Comparison of ENCODE assay signal across 16 cellular contexts in genomic region chr5:171639966-171640365, GRCh38.
DNase-seq lines count a peak whose midpoint lies in the region; ATAC-seq and TF ChIP-seq lines count a peak whose summit lies in the region.
"Had no signal": no experiment of that assay in that cellular context is flagged by ENCODE, and none has a peak within 500 bp of the region (broad histone marks: within the 10 kb centered on the region; RNA-seq: fewer than 3 reads in every experiment).

No MANE protein-coding gene starts in this region.

- H3K4me2 ChIP-seq in IMR-90 (ENCODE audit: low read depth, low read length), result no peak overlapping the region
- H3K4me2 ChIP-seq: A549, PC-9 had no signal

- no peak overlapping the region for H3K56ac ChIP-seq in IMR-90 (ENCODE audit: extremely low read depth, insufficient read depth, low read length)

- in situ Hi-C loops in IMR-90 (cut with MboI; ENCODE audit: low sequenced_read_pairs), result no loop called here

- no peak overlapping the region for H3K14ac ChIP-seq in IMR-90 (replicated peaks; ENCODE audit: low read depth, low read length)

- H3K27me3 ChIP-seq in heart right ventricle, result no peaks in the 10 kb centered on the region
- peaks cover 12% of the 10 kb centered on the region for H3K27me3 ChIP-seq in IMR-90 (ENCODE audit: control insufficient read depth, insufficient read depth, low read length)

- TF ChIP-seq CTCF in heart right ventricle (IDR thresholded peaks at IDR 0.05) (no peak), IMR-90 (conservative IDR thresholded peaks at IDR 0.05; ENCODE audit: low read depth, low read length) (no peak), chondrocyte (IDR thresholded peaks at IDR 0.05) (no peak), retinal pigment epithelial cell (conservative IDR thresholded peaks at IDR 0.05; ENCODE audit: low read depth, low read length) (no peak)

- no peak overlapping the region for H4K5ac ChIP-seq in IMR-90 (ENCODE audit: low read depth, low read length)

- intact Hi-C loops in heart right ventricle (cut with DNase I), result loop anchor here in 8 of 10 donors (1.0 to 10.0 kb wide), 8 partner anchors 97 to 265 kb away; no protein-coding TSS in a partner anchor
- intact Hi-C loops in cardiac septum (cut with DNase I), result loop anchor here (5.0 kb wide), 1 partner anchor 97 kb away; no protein-coding TSS in a partner anchor
- intact Hi-C loops in IMR-90 (cut with micrococcal nuclease), result no loop called here
- intact Hi-C loops in activated T-helper 2 cell treated with anti-CD3 and anti-CD28 coated beads, Interferon-gamma antibody, Interleukin-2, Interleukin-4, amounts not matched to agents 10 μg/mL and 5 μg/mL and 100 μg/mL, durations not matched to agents 14 hours and 24 hours and 36 hours (cut with micrococcal nuclease), result no loop called here

- no peaks in the 10 kb centered on the region for H3K9me3 Mint-ChIP-seq in chondrocyte (ENCODE audit: low read depth)
- no peaks in the 10 kb centered on the region for H3K9me3 Mint-ChIP-seq in activated T-helper 2 cell treated with anti-CD3 and anti-CD28 coated beads, Interferon-gamma antibody, Interleukin-2, Interleukin-4, amounts not matched to agents 10 μg/mL and 5 μg/mL and 100 μg/mL, durations not matched to agents 14 hours and 24 hours and 36 hours
- H3K9me3 Mint-ChIP-seq in naive thymus-derived CD8-positive, alpha-beta T cell, result no peaks in the 10 kb centered on the region
- H3K9me3 Mint-ChIP-seq: HFFc6 had no signal

- no peaks in the 10 kb centered on the region for H3K27me3 Mint-ChIP-seq in chondrocyte (ENCODE audit: low read depth)
- peaks cover 3% of the 10 kb centered on the region for H3K27me3 Mint-ChIP-seq in activated T-helper 2 cell treated with anti-CD3 and anti-CD28 coated beads, Interferon-gamma antibody, Interleukin-2, Interleukin-4, amounts not matched to agents 10 μg/mL and 5 μg/mL and 100 μg/mL, durations not matched to agents 14 hours and 24 hours and 36 hours (ENCODE audit: low read depth)
- H3K27me3 Mint-ChIP-seq in naive thymus-derived CD8-positive, alpha-beta T cell, result peaks cover 3 to 25% (median 11%) of the 10 kb centered on the region in 5 donors

- no TSS peak for BruUV-seq in IMR-90 (replicated peaks; lab: Mats Ljungman, UMichigan)

- no peak overlapping the region for H2AK5ac ChIP-seq in IMR-90 (ENCODE audit: low read depth, low read length)

- peak overlapping the region; percentile 73 for H3K27ac Mint-ChIP-seq in chondrocyte (ENCODE audit: unreplicated experiment)
- no peak overlapping the region for H3K27ac Mint-ChIP-seq in activated T-helper 2 cell treated with anti-CD3 and anti-CD28 coated beads, Interferon-gamma antibody, Interleukin-2, Interleukin-4, amounts not matched to agents 10 μg/mL and 5 μg/mL and 100 μg/mL, durations not matched to agents 14 hours and 24 hours and 36 hours
- H3K27ac Mint-ChIP-seq in naive thymus-derived CD8-positive, alpha-beta T cell, result no peak overlapping the region
- H3K27ac Mint-ChIP-seq: HFFc6 had no signal

- no peak for ATAC-seq in heart right ventricle
- peak; percentile 51 for ATAC-seq in IMR-90 (ENCODE audit: low read depth)
- no peak for ATAC-seq in naive thymus-derived CD8-positive, alpha-beta T cell
- ATAC-seq: A549 had no signal

- no peak overlapping the region for H3K23ac ChIP-seq in IMR-90 (ENCODE audit: low read depth, low read length)

- 57 to 59% methylated on average over 4 of the region's 4 CpGs for WGBS in heart right ventricle, 2 donors
- WGBS in IMR-90 (ENCODE audit: extremely low coverage in 2 of 2, insufficient read length in 1 of 2), 2 experiments, result no CpG with 5 or more reads among the region's 4 CpGs

- H2BK120ac ChIP-seq in IMR-90 (ENCODE audit: low read depth, low read length), result no peak overlapping the region

- no peak overlapping the region for H4K8ac ChIP-seq in IMR-90 (ENCODE audit: low read depth in 2 of 2, low read length in 2 of 2)

- no peak overlapping the region for H3K18ac ChIP-seq in IMR-90 (ENCODE audit: low read depth, low read length)

- no peaks in the 10 kb centered on the region for H3K36me3 Mint-ChIP-seq in chondrocyte (ENCODE audit: low read depth)
- H3K36me3 Mint-ChIP-seq in activated T-helper 2 cell treated with anti-CD3 and anti-CD28 coated beads, Interferon-gamma antibody, Interleukin-2, Interleukin-4, amounts not matched to agents 10 μg/mL and 5 μg/mL and 100 μg/mL, durations not matched to agents 14 hours and 24 hours and 36 hours (ENCODE audit: low read depth), result no peaks in the 10 kb centered on the region
- H3K36me3 Mint-ChIP-seq in naive thymus-derived CD8-positive, alpha-beta T cell, result no peaks in the 10 kb centered on the region

- H2BK15ac ChIP-seq in IMR-90 (ENCODE audit: low read depth, low read length), result no peak overlapping the region

- no peak overlapping the region for H2BK5ac ChIP-seq in IMR-90 (ENCODE audit: low read depth, low read length, poor library complexity, severe bottlenecking)

- no peaks in the 10 kb centered on the region for H4K20me1 ChIP-seq in IMR-90 (ENCODE audit: insufficient read depth, low read length)

- H3K27ac ChIP-seq in heart right ventricle (peak overlapping the region; percentile 56 to 89 (median 84)), IMR-90 (ENCODE audit: insufficient read depth, low read length) (no peak overlapping the region), substantia nigra (ENCODE audit: low read depth, low read length, poor library complexity, severe bottlenecking) (no peak overlapping the region)
- H3K27ac ChIP-seq: A549, PC-9 had no signal

- H2AK9ac ChIP-seq in IMR-90 (replicated peaks; ENCODE audit: low read depth, low read length, poor library complexity), result no peak overlapping the region

- H3K36me3 ChIP-seq in heart right ventricle (no peaks in the 10 kb centered on the region), IMR-90 (ENCODE audit: control insufficient read depth, insufficient read depth, low read length) (no peaks in the 10 kb centered on the region)

- H3K9ac ChIP-seq in IMR-90 (ENCODE audit: low read depth, low read length), result no peak overlapping the region

- H4K91ac ChIP-seq in IMR-90 (ENCODE audit: insufficient read depth, low read depth, low read length), result no peak overlapping the region

- H3K9me3 ChIP-seq in heart right ventricle (no peaks in the 10 kb centered on the region), IMR-90 (ENCODE audit: control insufficient read depth, insufficient read depth, low read length) (no peaks in the 10 kb centered on the region)
- H3K9me3 ChIP-seq: A549 had no signal

- H3K4me3 ChIP-seq in heart right ventricle (no peak overlapping the region), IMR-90 (ENCODE audit: insufficient read depth, low read depth, low read length) (no peak overlapping the region), retinal pigment epithelial cell (ENCODE audit: low read length) (no peak overlapping the region)
- H3K4me3 ChIP-seq: A549, PC-9 had no signal

- H3K4me1 Mint-ChIP-seq in chondrocyte (ENCODE audit: low read depth), result peaks cover 42% of the 10 kb centered on the region
- H3K4me1 Mint-ChIP-seq in activated T-helper 2 cell treated with anti-CD3 and anti-CD28 coated beads, Interferon-gamma antibody, Interleukin-2, Interleukin-4, amounts not matched to agents 10 μg/mL and 5 μg/mL and 100 μg/mL, durations not matched to agents 14 hours and 24 hours and 36 hours (ENCODE audit: low read depth), result no peaks in the 10 kb centered on the region
- H3K4me1 Mint-ChIP-seq in naive thymus-derived CD8-positive, alpha-beta T cell, result no peaks in the 10 kb centered on the region

- no peaks in the 10 kb centered on the region for H3K79me1 ChIP-seq in IMR-90 (ENCODE audit: low read depth in 1 of 2, low read length in 2 of 2)

- H2AFZ ChIP-seq in IMR-90 (replicated peaks; ENCODE audit: low read length, poor library complexity), result no peak overlapping the region
- H2AFZ ChIP-seq: PC-9 had no signal

- no peak for DNase-seq in heart right ventricle
- no peak for DNase-seq in cardiac septum (ENCODE audit: low spot score)
- DNase-seq in IMR-90, result peak; percentile 56
- DNase-seq in chondrocyte (ENCODE audit: low spot score), result no peak
- DNase-seq in retinal pigment epithelial cell (ENCODE audit: low read depth), result peak; percentile 60
- DNase-seq in activated T-helper 2 cell treated with anti-CD3 and anti-CD28 coated beads, Interferon-gamma antibody, Interleukin-2, Interleukin-4, amounts not matched to agents 10 μg/mL and 5 μg/mL and 100 μg/mL, durations not matched to agents 14 hours and 24 hours and 36 hours (ENCODE audit: low spot score), result no peak
- DNase-seq in naive thymus-derived CD8-positive, alpha-beta T cell, result no peak
- DNase-seq in substantia nigra (lab: John Stamatoyannopoulos, UW), result no peak
- DNase-seq: C1 segment of cervical spinal cord, DMS 273 treated with DMSO at 0.1 percent for 48 hours, HFFc6, Karpas-422, NCI-H1930, NCI-H774, PC-9 had no signal

- no peak for TF ChIP-seq POLR2A in IMR-90 (IDR thresholded peaks at IDR 0.05; ENCODE audit: low read depth, low read length)

- H3K4me1 ChIP-seq in heart right ventricle, result peaks cover 0 to 37% (median 24%) of the 10 kb centered on the region in 9 donors
- no peaks in the 10 kb centered on the region for H3K4me1 ChIP-seq in IMR-90 (ENCODE audit: control insufficient read depth, insufficient read depth, low read length)
- H3K4me1 ChIP-seq: A549 had no signal

- no peak overlapping the region for H3K4me3 Mint-ChIP-seq in chondrocyte (ENCODE audit: unreplicated experiment)
- no peak overlapping the region for H3K4me3 Mint-ChIP-seq in activated T-helper 2 cell treated with anti-CD3 and anti-CD28 coated beads, Interferon-gamma antibody, Interleukin-2, Interleukin-4, amounts not matched to agents 10 μg/mL and 5 μg/mL and 100 μg/mL, durations not matched to agents 14 hours and 24 hours and 36 hours (ENCODE audit: low read depth)
- no peak overlapping the region for H3K4me3 Mint-ChIP-seq in naive thymus-derived CD8-positive, alpha-beta T cell
- H3K4me3 Mint-ChIP-seq: HFFc6 had no signal

- H2BK20ac ChIP-seq in IMR-90 (ENCODE audit: low read depth, low read length), result no peak overlapping the region

- POLR2A ChIA-PET in IMR-90 (lab: Charles Lee; ENCODE audit: unreplicated experiment), result no interaction called here
- POLR2A ChIA-PET in naive thymus-derived CD8-positive, alpha-beta T cell (lab: Charles Lee), result no interaction called here

- no peaks in the 10 kb centered on the region; the same call in 1 of the 2 replicates for H3K9me1 ChIP-seq in IMR-90 (ENCODE audit: insufficient read depth, low read length)

- TF ChIP-seq RAD21 in IMR-90 (IDR thresholded peaks at IDR 0.05; ENCODE audit: low read length), result no peak

- dilution Hi-C loops in IMR-90 (cut with HindIII; ENCODE audit: low sequenced_read_pairs, unreplicated experiment), result no loop called here

- CTCF ChIA-PET in IMR-90 (lab: Yijun Ruan, JAX), result interaction anchor here (0.7 kb wide), 1 partner anchor 221 kb away, joined by 4 read pairs; the partner anchor contains the start of gene FGF18

- no peak overlapping the region for H3K4ac ChIP-seq in IMR-90 (ENCODE audit: low read depth, low read length)

TF ChIP-seq in IMR-90, 13 proteins besides CTCF, POLR2A, EP300 and RAD21 (continues in another document):
- TF ChIP-seq MAFK (IDR thresholded peaks at IDR 0.05; ENCODE audit: low read depth, low read length), result no peak
- no peak for TF ChIP-seq SMC3 (IDR thresholded peaks at IDR 0.05; ENCODE audit: low read depth, low read length)
- no peak for TF ChIP-seq NFE2L2 (IDR thresholded peaks at IDR 0.05; ENCODE audit: low read depth, low read length)

Comparison
In these comparisons a context has a peak if more than half of its experiments do, and no peak if none do; other contexts are left out.
1. DNase-seq: peak in IMR-90 (single experiment) and retinal pigment epithelial cell (single experiment); none in heart right ventricle (0 of 2), cardiac septum (single experiment), chondrocyte (single experiment), activated T-helper 2 cell treated with anti-CD3 and anti-CD28 coated beads, Interferon-gamma antibody, Interleukin-2, Interleukin-4, amounts not matched to agents 10 μg/mL and 5 μg/mL and 100 μg/mL, durations not matched to agents 14 hours and 24 hours and 36 hours (single experiment), naive thymus-derived CD8-positive, alpha-beta T cell (0 of 10) and substantia nigra (0 of 49).
2. H3K27ac ChIP-seq: peak in heart right ventricle (10 of 10); none in IMR-90 (single experiment) and substantia nigra (single experiment).
3. intact Hi-C loops: an anchor here in heart right ventricle (1.0 to 10.0 kb wide) and cardiac septum (5.0 kb wide); none called in IMR-90 and activated T-helper 2 cell treated with anti-CD3 and anti-CD28 coated beads, Interferon-gamma antibody, Interleukin-2, Interleukin-4, amounts not matched to agents 10 μg/mL and 5 μg/mL and 100 μg/mL, durations not matched to agents 14 hours and 24 hours and 36 hours.